Comparison of ENCODE assay signal across 31 cellular contexts in the genomic region with DNA sequence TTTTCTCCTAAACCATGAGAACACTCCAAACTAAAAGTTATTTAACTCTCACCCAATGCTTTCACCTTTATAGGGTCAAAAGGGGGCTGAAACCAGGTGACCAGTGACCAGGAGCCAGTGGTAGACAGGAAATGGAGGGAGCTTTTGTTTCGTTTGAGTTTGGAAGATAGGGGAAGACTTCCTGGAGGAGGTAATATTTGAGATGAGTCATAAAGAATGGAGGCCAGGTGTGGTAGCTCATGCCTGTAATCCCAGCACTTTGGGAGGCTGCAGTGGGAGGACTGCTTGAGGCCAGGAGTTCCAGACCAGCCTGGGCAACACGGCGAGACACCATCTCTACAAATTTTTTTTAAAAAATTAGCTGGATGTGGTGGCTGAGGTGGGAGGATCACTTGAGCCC.
"Had no signal": no experiment of that assay in that cellular context is flagged by ENCODE, and none has a peak within 500 bp of the region (broad histone marks: within the 10 kb centered on the region; RNA-seq: fewer than 3 reads in every experiment).

No MANE protein-coding gene starts in this region.

- ATAC-seq: natural killer cell; psoas muscle; right cardiac atrium; sciatic nerve; stimulated activated memory B cell treated with anti-CD40 and anti-IgM and Interleukin-4, amounts not matched to agents 10 μg/mL and 1 μg/mL and 100 μg/mL, for 72 hours; stimulated activated naive CD8-positive, alpha-beta T cell treated with anti-CD3 and anti-CD28 coated beads, Interleukin-15, amount 100 ng/mL, for 72 hours; stimulated activated naive CD8-positive, alpha-beta T cell treated with anti-CD3 and anti-CD28 coated beads, Interleukin-15, Interleukin-2, amounts not matched to agents 100 U/mL and 50 U/mL, for 24 hours; upper lobe of right lung had no signal

- H3K27me3 ChIP-seq: neural progenitor cell, ovary, spleen, suprapubic skin, testis, tibial artery, transverse colon, upper lobe of right lung, uterus had no signal

- H3K4me1 ChIP-seq: neural progenitor cell, parathyroid adenoma, psoas muscle, spleen, suprapubic skin, testis, tibial artery, transverse colon, upper lobe of right lung, uterus had no signal

- H3K4me3 Mint-ChIP-seq: natural killer cell; nephron; neural progenitor cell; stimulated activated memory B cell treated with anti-CD40 and anti-IgM and Interleukin-4, amounts not matched to agents 10 μg/mL and 1 μg/mL and 100 μg/mL, for 72 hours; stimulated activated naive CD8-positive, alpha-beta T cell treated with anti-CD3 and anti-CD28 coated beads, Interleukin-15, amount 100 ng/mL, for 72 hours; type B pancreatic cell had no signal

- H3K4me1 Mint-ChIP-seq: natural killer cell; nephron; neural progenitor cell; stimulated activated memory B cell treated with anti-CD40 and anti-IgM and Interleukin-4, amounts not matched to agents 10 μg/mL and 1 μg/mL and 100 μg/mL, for 72 hours; stimulated activated naive CD8-positive, alpha-beta T cell treated with anti-CD3 and anti-CD28 coated beads, Interleukin-15, amount 100 ng/mL, for 72 hours had no signal

- H3K36me3 Mint-ChIP-seq: natural killer cell had no signal

- H3K27ac Mint-ChIP-seq: natural killer cell; nephron; neural progenitor cell; stimulated activated memory B cell treated with anti-CD40 and anti-IgM and Interleukin-4, amounts not matched to agents 10 μg/mL and 1 μg/mL and 100 μg/mL, for 72 hours; stimulated activated naive CD8-positive, alpha-beta T cell treated with anti-CD3 and anti-CD28 coated beads, Interleukin-15, amount 100 ng/mL, for 72 hours; type B pancreatic cell had no signal

- H2AFZ ChIP-seq: neural progenitor cell, parathyroid adenoma had no signal

- H3K9ac ChIP-seq: neural progenitor cell, parathyroid adenoma had no signal

- H3K4me2 ChIP-seq: neural progenitor cell, smooth muscle cell had no signal

- DNase-seq: natural killer cell; occipital lobe; ovary; posterior cingulate gyrus; psoas muscle; right cardiac atrium; spleen; stimulated activated CD4-positive, alpha-beta T cell treated with anti-CD3 and anti-CD28 coated beads, Interleukin-12 subunit alpha, Interleukin-12 subunit beta, amount 100 ng/mL, for 4 hours; stimulated activated CD4-positive, alpha-beta T cell treated with anti-CD3 and anti-CD28 coated beads, Interleukin-1b, Interleukin-23, amount 100 ng/mL, for 48 hours; stimulated activated CD4-positive, alpha-beta T cell treated with anti-CD3 and anti-CD28 coated beads, Interleukin-4, amount 100 ng/mL, for 1 hour; stimulated activated CD4-positive, alpha-beta T cell treated with anti-CD3 and anti-CD28 coated beads, Interleukin-4, amount 100 ng/mL, for 4 hours; stimulated activated CD8-positive, alpha-beta memory T cell treated with anti-CD3 and anti-CD28 coated beads, Interleukin-4, amount 100 ng/mL, for 48 hours; stimulated activated naive CD4-positive, alpha-beta T cell; stimulated activated naive CD8-positive, alpha-beta T cell treated with anti-CD3 and anti-CD28 coated beads, Interleukin-15, amount 100 ng/mL, for 72 hours; stimulated activated naive CD8-positive, alpha-beta T cell treated with anti-CD3 and anti-CD28 coated beads, Interleukin-15, Interleukin-2, amounts not matched to agents 100 U/mL and 50 U/mL, for 24 hours; substantia nigra; testis; tibial artery; transverse colon; upper lobe of right lung; uterus had no signal

- H3K9me3 Mint-ChIP-seq: natural killer cell; nephron; neural progenitor cell; stimulated activated memory B cell treated with anti-CD40 and anti-IgM and Interleukin-4, amounts not matched to agents 10 μg/mL and 1 μg/mL and 100 μg/mL, for 72 hours; stimulated activated naive CD8-positive, alpha-beta T cell treated with anti-CD3 and anti-CD28 coated beads, Interleukin-15, amount 100 ng/mL, for 72 hours; type B pancreatic cell had no signal

- H3K4me3 ChIP-seq: neural progenitor cell, ovary, psoas muscle, skin epidermis, smooth muscle cell, spleen, suprapubic skin, testis, tibial artery, transverse colon, upper lobe of right lung, uterus had no signal

- H3K27me3 Mint-ChIP-seq: progenitor cell of endocrine pancreas; stimulated activated memory B cell treated with anti-CD40 and anti-IgM and Interleukin-4, amounts not matched to agents 10 μg/mL and 1 μg/mL and 100 μg/mL, for 72 hours; stimulated activated naive CD8-positive, alpha-beta T cell treated with anti-CD3 and anti-CD28 coated beads, Interleukin-15, amount 100 ng/mL, for 72 hours; type B pancreatic cell had no signal

- H3K79me2 ChIP-seq: parathyroid adenoma had no signal

- H3K27ac ChIP-seq: neural progenitor cell, ovary, parathyroid adenoma, psoas muscle, skin epidermis, spleen, suprapubic skin, testis, tibial artery, transverse colon, upper lobe of right lung, uterus had no signal

- H3K9me3 ChIP-seq: ovary, psoas muscle, spleen, suprapubic skin, testis, tibial artery, transverse colon, upper lobe of right lung, uterus had no signal

- H3K36me3 ChIP-seq: neural progenitor cell, ovary, transverse colon, upper lobe of right lung, uterus had no signal
